Comparison of ENCODE assay signal across 1 cellular context in the genomic region with DNA sequence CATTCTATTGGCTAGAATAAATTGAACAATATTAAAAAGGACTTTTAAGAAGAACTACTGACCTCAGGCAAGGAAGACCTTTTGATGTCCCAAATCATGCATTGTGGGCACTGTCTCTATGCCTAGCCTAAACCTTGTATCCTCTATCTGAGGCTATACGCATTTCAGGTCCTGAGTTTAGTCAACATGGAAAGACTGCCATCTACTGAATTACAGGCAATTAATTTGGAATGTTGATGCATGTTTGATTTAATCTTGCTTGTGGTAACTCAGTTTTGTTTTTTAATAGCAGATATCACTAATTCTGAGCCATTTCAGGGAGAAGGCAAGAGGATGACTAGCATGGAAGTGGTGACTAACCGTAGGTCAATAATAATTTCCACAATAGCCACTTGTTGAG.
TF ChIP-seq lines count a peak whose summit lies in the region.

No MANE protein-coding gene starts in this region.

TF ChIP-seq in H1, 55 proteins besides CTCF, POLR2A, EP300 and RAD21 (continued from another document):
- TF ChIP-seq CHD7 (IDR thresholded peaks at IDR 0.05; ENCODE audit: insufficient replicate concordance, low read length) (no peak), TCF12 (IDR thresholded peaks at IDR 0.05; ENCODE audit: low read depth, low read length) (no peak), SP4 (IDR thresholded peaks at IDR 0.05; ENCODE audit: low read length) (no peak), SIRT6 (IDR thresholded peaks at IDR 0.05; ENCODE audit: low read length) (no peak), EGR1 (IDR thresholded peaks at IDR 0.05; ENCODE audit: borderline replicate concordance, low read depth, low read length) (no peak), E2F6 (IDR thresholded peaks at IDR 0.05) (no peak), CHD2 (IDR thresholded peaks at IDR 0.05; ENCODE audit: low read length) (no peak), MAFK (IDR thresholded peaks at IDR 0.05; ENCODE audit: low read depth, low read length) (no peak), CHD1 (IDR thresholded peaks at IDR 0.05; ENCODE audit: low read depth, low read length) (no peak), SIN3A (conservative IDR thresholded peaks at IDR 0.05 in 1 of 2, IDR thresholded peaks at IDR 0.05 in 1 of 2; ENCODE audit: low read depth in 1 of 2, low read length in 2 of 2) (no peak), KDM1A (IDR thresholded peaks at IDR 0.05; ENCODE audit: borderline replicate concordance, low read length) (no peak), EZH2 (IDR thresholded peaks at IDR 0.05; ENCODE audit: low read depth, low read length, severe bottlenecking) (no peak), NANOG (IDR thresholded peaks at IDR 0.05; ENCODE audit: insufficient read depth, low read depth, low read length, poor library complexity, severe bottlenecking) (no peak), SP1 (IDR thresholded peaks at IDR 0.05; ENCODE audit: low read depth, low read length) (no peak)
